ENCODE assay signal across 1 cellular context in genomic region chr3:42823351-42823750, GRCh38.
TF ChIP-seq lines count a peak whose summit lies in the region.

No MANE protein-coding gene starts in this region.

TF ChIP-seq in GM23338, 12 proteins besides CTCF, POLR2A, EP300 and RAD21 (continued from another document):
- TF ChIP-seq, protein P1, sequence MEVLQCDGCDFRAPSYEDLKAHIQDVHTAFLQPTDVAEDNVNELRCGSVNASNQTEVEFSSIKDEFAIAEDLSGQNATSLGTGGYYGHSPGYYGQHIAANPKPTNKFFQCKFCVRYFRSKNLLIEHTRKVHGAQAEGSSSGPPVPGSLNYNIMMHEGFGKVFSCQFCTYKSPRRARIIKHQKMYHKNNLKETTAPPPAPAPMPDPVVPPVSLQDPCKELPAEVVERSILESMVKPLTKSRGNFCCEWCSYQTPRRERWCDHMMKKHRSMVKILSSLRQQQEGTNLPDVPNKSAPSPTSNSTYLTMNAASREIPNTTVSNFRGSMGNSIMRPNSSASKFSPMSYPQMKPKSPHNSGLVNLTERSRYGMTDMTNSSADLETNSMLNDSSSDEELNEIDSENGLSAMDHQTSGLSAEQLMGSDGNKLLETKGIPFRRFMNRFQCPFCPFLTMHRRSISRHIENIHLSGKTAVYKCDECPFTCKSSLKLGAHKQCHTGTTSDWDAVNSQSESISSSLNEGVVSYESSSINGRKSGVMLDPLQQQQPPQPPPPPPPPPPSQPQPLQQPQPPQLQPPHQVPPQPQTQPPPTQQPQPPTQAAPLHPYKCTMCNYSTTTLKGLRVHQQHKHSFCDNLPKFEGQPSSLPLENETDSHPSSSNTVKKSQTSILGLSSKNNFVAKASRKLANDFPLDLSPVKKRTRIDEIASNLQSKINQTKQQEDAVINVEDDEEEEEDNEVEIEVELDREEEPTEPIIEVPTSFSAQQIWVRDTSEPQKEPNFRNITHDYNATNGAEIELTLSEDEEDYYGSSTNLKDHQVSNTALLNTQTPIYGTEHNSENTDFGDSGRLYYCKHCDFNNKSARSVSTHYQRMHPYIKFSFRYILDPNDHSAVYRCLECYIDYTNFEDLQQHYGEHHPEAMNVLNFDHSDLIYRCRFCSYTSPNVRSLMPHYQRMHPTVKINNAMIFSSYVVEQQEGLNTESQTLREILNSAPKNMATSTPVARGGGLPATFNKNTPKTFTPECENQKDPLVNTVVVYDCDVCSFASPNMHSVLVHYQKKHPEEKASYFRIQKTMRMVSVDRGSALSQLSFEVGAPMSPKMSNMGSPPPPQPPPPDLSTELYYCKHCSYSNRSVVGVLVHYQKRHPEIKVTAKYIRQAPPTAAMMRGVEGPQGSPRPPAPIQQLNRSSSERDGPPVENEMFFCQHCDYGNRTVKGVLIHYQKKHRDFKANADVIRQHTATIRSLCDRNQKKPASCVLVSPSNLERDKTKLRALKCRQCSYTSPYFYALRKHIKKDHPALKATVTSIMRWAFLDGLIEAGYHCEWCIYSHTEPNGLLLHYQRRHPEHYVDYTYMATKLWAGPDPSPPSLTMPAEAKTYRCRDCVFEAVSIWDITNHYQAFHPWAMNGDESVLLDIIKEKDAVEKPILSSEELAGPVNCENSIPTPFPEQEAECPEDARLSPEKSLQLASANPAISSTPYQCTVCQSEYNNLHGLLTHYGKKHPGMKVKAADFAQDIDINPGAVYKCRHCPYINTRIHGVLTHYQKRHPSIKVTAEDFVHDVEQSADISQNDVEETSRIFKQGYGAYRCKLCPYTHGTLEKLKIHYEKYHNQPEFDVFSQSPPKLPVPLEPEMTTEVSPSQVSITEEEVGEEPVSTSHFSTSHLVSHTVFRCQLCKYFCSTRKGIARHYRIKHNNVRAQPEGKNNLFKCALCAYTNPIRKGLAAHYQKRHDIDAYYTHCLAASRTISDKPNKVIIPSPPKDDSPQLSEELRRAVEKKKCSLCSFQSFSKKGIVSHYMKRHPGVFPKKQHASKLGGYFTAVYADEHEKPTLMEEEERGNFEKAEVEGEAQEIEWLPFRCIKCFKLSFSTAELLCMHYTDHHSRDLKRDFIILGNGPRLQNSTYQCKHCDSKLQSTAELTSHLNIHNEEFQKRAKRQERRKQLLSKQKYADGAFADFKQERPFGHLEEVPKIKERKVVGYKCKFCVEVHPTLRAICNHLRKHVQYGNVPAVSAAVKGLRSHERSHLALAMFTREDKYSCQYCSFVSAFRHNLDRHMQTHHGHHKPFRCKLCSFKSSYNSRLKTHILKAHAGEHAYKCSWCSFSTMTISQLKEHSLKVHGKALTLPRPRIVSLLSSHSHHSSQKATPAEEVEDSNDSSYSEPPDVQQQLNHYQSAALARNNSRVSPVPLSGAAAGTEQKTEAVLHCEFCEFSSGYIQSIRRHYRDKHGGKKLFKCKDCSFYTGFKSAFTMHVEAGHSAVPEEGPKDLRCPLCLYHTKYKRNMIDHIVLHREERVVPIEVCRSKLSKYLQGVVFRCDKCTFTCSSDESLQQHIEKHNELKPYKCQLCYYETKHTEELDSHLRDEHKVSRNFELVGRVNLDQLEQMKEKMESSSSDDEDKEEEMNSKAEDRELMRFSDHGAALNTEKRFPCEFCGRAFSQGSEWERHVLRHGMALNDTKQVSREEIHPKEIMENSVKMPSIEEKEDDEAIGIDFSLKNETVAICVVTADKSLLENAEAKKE (CRISPR knock-in tag; IDR thresholded peaks at IDR 0.05): no peak
- no peak for TF ChIP-seq CREB1 (CRISPR knock-in tag; IDR thresholded peaks at IDR 0.05; ENCODE audit: low read depth)
- TF ChIP-seq ZNF331 (CRISPR knock-in tag; IDR thresholded peaks at IDR 0.05; ENCODE audit: low read depth): no peak
